ENCODE assay signal across 7 cellular contexts in the genomic region with DNA sequence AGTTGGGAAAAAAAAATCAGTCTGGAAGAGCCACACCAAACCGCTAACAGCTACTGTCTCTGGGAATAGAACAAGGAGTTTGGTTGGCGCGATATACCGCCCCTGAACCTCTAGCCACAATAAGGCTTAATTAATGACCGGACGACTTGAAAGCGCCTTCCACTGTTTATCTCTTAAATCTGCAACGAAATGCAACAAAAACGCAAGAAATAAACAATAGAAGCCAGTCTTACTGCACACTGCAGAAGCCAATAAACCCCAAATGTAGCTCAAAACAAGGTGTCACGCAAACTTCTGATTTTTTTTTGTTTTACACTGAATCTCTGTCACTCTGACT. TPM values are rescaled to one million over a fixed set of nuclear protein-coding genes. Genes with fewer than 3 reads are reported as not detected.
A peak's percentile ranks its signal among the peaks of the same experiment; 100 is the strongest.
DNase-seq lines count a peak whose midpoint lies in the region; ATAC-seq, FAIRE-seq and TF ChIP-seq lines count a peak whose summit lies in the region.

No MANE protein-coding gene starts in this region.

- ATAC-seq in psoas muscle (peak in 2 of 4 donors; percentile 13 to 21), HG03521 (IDR thresholded peaks at IDR 0.05; ENCODE audit: unreplicated experiment) (no peak), GM19324 (IDR thresholded peaks at IDR 0.05; ENCODE audit: low FRiP score, unreplicated experiment) (no peak)

- H3K4me1 ChIP-seq in SK-N-SH (ENCODE audit: control insufficient read depth in 1 of 2, insufficient read depth in 2 of 2, low read depth in 1 of 2, low read length in 1 of 2), result peaks cover 5 to 7% of the 10 kb centered on the region in 2 experiments; a peak in 1 of 4 replicates
- H3K4me1 ChIP-seq in psoas muscle, result no peaks in the 10 kb centered on the region

- no peaks in the 10 kb centered on the region for H4K20me1 ChIP-seq in SK-N-SH (ENCODE audit: insufficient read depth)

- WGBS in SK-N-SH (ENCODE audit: low lambda C conversion rate), result 21% methylated on average over 10 of the region's 10 CpGs
- WGBS in psoas muscle, 3 donors, result 2 to 3% (median 2%) methylated on average over 10 of the region's 10 CpGs

- POLR2A ChIA-PET in SK-N-SH (lab: Yijun Ruan, JAX), result interaction anchor here (0.6 to 3.2 kb wide), 10 partner anchors 9 to 1415 kb away, joined by 3 to 15 read pairs (median 4); partner anchors contain the start of genes BTBD19, DYNLT4, HECTD3 and PLK3

- TF ChIP-seq CTCF in SK-N-SH (IDR thresholded peaks at IDR 0.05), result no peak
- no peak for TF ChIP-seq CTCF in fibroblast of the aortic adventitia (IDR thresholded peaks at IDR 0.05; ENCODE audit: insufficient read depth, low read length)
- no peak for TF ChIP-seq CTCF in psoas muscle (IDR thresholded peaks at IDR 0.05)

- no peak for TF ChIP-seq RAD21 in SK-N-SH (IDR thresholded peaks at IDR 0.05; ENCODE audit: low read length)

- no peak for TF ChIP-seq EP300 in SK-N-SH (IDR thresholded peaks at IDR 0.05; ENCODE audit: borderline replicate concordance in 1 of 2, low read depth in 1 of 2, low read length in 1 of 2)

- H3K36me3 ChIP-seq in SK-N-SH (replicated peaks in 1 of 2; ENCODE audit: control insufficient read depth in 1 of 2, insufficient read depth in 2 of 2, low read length in 1 of 2), result peaks cover 8 to 25% of the 10 kb centered on the region in 2 experiments
- no peaks in the 10 kb centered on the region for H3K36me3 ChIP-seq in psoas muscle (ENCODE audit: insufficient read depth in 1 of 2, low read depth in 1 of 2)

- CTCF ChIA-PET in SK-N-SH (lab: Yijun Ruan, JAX), result interaction anchor here (0.6 to 2.3 kb wide), 4 partner anchors 17 to 101 kb away, joined by 3 to 7 read pairs (median 4); no protein-coding TSS in a partner anchor

- intact Hi-C loops in psoas muscle (cut with DNase I), result no loop called here

- no peaks in the 10 kb centered on the region for H3K9me2 ChIP-seq in SK-N-SH

- H3F3A ChIP-seq in SK-N-SH (replicated peaks; ENCODE audit: insufficient read depth), result peaks cover 64% of the 10 kb centered on the region

- peak overlapping the region; percentile 76 to 95 for H3K27ac ChIP-seq in SK-N-SH (ENCODE audit: low read depth in 2 of 2, low read length in 1 of 2)
- peak overlapping the region; percentile 96 for H3K27ac ChIP-seq in psoas muscle

- peak; percentile 81 for DNase-seq in H4 (ENCODE audit: low spot score)
- DNase-seq in SK-N-SH, result no peak
- no peak for DNase-seq in fibroblast of the aortic adventitia (ENCODE audit: low read depth)
- peak in 1 of 2 donors; percentile 26 for DNase-seq in psoas muscle
- no peak for DNase-seq in RCC 7860 (ENCODE audit: low spot score)

- H3K9me3 ChIP-seq in SK-N-SH (no peaks in the 10 kb centered on the region), psoas muscle (no peaks in the 10 kb centered on the region)

- H3K4me2 ChIP-seq in SK-N-SH, result peak overlapping the region; percentile 45

- H3K79me2 ChIP-seq in SK-N-SH (ENCODE audit: insufficient read depth), result no peaks in the 10 kb centered on the region

- peak overlapping the region; percentile 69 for H3K9ac ChIP-seq in SK-N-SH

- H3K4me3 ChIP-seq in SK-N-SH (ENCODE audit: low read depth in 2 of 2, low read length in 1 of 2) (peak overlapping the region; percentile 21 to 45), fibroblast of the aortic adventitia (ENCODE audit: low read depth, low read length) (peak overlapping the region; percentile 34), psoas muscle (peak overlapping the region; percentile 77)

- H3K27me3 ChIP-seq in SK-N-SH (ENCODE audit: insufficient read depth) (no peaks in the 10 kb centered on the region), psoas muscle (ENCODE audit: insufficient read depth in 3 of 3, low read length in 2 of 3) (no peaks in the 10 kb centered on the region)

- no peak for FAIRE-seq in RCC 7860 (lab: Jason Lieb, UNC)

- no peak overlapping the region for H2AFZ ChIP-seq in SK-N-SH (ENCODE audit: low read depth)

TF ChIP-seq in SK-N-SH, 30 proteins besides CTCF, POLR2A, EP300 and RAD21:
- TF ChIP-seq JUND (IDR thresholded peaks at IDR 0.05) (no peak), SIN3A (IDR thresholded peaks at IDR 0.05; ENCODE audit: borderline replicate concordance, low read depth, low read length) (no peak), FOXM1 (IDR thresholded peaks at IDR 0.05; ENCODE audit: low read depth) (no peak), MAX (IDR thresholded peaks at IDR 0.05; ENCODE audit: low read depth) (no peak), CHD2 (IDR thresholded peaks at IDR 0.05; ENCODE audit: low read length, partially characterized antibody) (no peak), ELF1 (IDR thresholded peaks at IDR 0.05) (no peak)
- TF ChIP-seq, protein P1, sequence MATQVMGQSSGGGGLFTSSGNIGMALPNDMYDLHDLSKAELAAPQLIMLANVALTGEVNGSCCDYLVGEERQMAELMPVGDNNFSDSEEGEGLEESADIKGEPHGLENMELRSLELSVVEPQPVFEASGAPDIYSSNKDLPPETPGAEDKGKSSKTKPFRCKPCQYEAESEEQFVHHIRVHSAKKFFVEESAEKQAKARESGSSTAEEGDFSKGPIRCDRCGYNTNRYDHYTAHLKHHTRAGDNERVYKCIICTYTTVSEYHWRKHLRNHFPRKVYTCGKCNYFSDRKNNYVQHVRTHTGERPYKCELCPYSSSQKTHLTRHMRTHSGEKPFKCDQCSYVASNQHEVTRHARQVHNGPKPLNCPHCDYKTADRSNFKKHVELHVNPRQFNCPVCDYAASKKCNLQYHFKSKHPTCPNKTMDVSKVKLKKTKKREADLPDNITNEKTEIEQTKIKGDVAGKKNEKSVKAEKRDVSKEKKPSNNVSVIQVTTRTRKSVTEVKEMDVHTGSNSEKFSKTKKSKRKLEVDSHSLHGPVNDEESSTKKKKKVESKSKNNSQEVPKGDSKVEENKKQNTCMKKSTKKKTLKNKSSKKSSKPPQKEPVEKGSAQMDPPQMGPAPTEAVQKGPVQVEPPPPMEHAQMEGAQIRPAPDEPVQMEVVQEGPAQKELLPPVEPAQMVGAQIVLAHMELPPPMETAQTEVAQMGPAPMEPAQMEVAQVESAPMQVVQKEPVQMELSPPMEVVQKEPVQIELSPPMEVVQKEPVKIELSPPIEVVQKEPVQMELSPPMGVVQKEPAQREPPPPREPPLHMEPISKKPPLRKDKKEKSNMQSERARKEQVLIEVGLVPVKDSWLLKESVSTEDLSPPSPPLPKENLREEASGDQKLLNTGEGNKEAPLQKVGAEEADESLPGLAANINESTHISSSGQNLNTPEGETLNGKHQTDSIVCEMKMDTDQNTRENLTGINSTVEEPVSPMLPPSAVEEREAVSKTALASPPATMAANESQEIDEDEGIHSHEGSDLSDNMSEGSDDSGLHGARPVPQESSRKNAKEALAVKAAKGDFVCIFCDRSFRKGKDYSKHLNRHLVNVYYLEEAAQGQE (IDR thresholded peaks at IDR 0.05; ENCODE audit: low read depth, low read length), result no peak

RNA-seq across cellular contexts. Expression of gene BTBD19, which starts 10.9 kb away (rescaled TPM):
- total RNA-seq in H4 (2014; rRNA removed; shearing (Covaris generic)), result 2.5 and 2.6 TPM in 2 replicates
- polyA plus RNA-seq in SK-N-SH (2012; rRNA removed), result 36.9 and 37.9 TPM in 2 replicates
- 7.5 and 10.1 TPM in 2 replicates for polyA plus RNA-seq in SK-N-SH (2012; cell fraction: cytosol; rRNA removed)
- 265 and 277 TPM in 2 replicates for polyA plus RNA-seq in SK-N-SH (2012; cell fraction: nucleus; rRNA removed)
- 5.2 and 5.4 TPM in 2 replicates for total RNA-seq in fibroblast of the aortic adventitia (ENCODE audit: low replicate concordance)
- 1 to 10 TPM in 3 of 4 donors, under 1 TPM in 1; 0.76 to 1.8 (median 1.3) TPM for total RNA-seq in psoas muscle
- 1 to 10 TPM in 2 of 3 donors, under 1 TPM in 1; 0.35 to 1.4 (median 1.2) TPM for polyA plus RNA-seq in psoas muscle

RNA-seq across cellular contexts. Expression of gene DYNLT4, which starts 12.1 kb away (rescaled TPM):
- total RNA-seq in H4 (2014; rRNA removed; shearing (Covaris generic)), result 0.12 TPM in 1 of 2 replicates, not detected in the other
- polyA plus RNA-seq in SK-N-SH (2012; rRNA removed), result 0.37 and 0.61 TPM in 2 replicates
- polyA plus RNA-seq in SK-N-SH (2012; cell fraction: cytosol; rRNA removed), result 0.15 and 0.29 TPM in 2 replicates
- 1.4 and 3.2 TPM in 2 replicates for polyA plus RNA-seq in SK-N-SH (2012; cell fraction: nucleus; rRNA removed)
- 1.2 TPM in 1 of 2 replicates, not detected in the other for total RNA-seq in fibroblast of the aortic adventitia (ENCODE audit: low replicate concordance)
- under 1 TPM in 2 of 4 donors, not detected in 2; 0.32 to 0.59 TPM for total RNA-seq in psoas muscle
- polyA plus RNA-seq in psoas muscle, result under 1 TPM; 0.06 to 0.42 (median 0.11) TPM

RNA-seq across cellular contexts. Expression of gene PLK3, which starts 19.0 kb away (rescaled TPM):
- total RNA-seq in H4 (2014; rRNA removed; shearing (Covaris generic)), result 1.3 and 4.6 TPM in 2 replicates
- polyA plus RNA-seq in SK-N-SH (2012; rRNA removed), result 68.3 and 82.8 TPM in 2 replicates
- 26.5 and 37.1 TPM in 2 replicates for polyA plus RNA-seq in SK-N-SH (2012; cell fraction: cytosol; rRNA removed)
- 295 and 317 TPM in 2 replicates for polyA plus RNA-seq in SK-N-SH (2012; cell fraction: nucleus; rRNA removed)
- 28.8 and 36.1 TPM in 2 replicates for total RNA-seq in fibroblast of the aortic adventitia (ENCODE audit: low replicate concordance)
- total RNA-seq in psoas muscle, result 1 to 10 TPM; 3.7 to 7.1 (median 4.7) TPM
- polyA plus RNA-seq in psoas muscle, result 1 to 10 TPM; 3.0 to 8.3 (median 3.5) TPM

RNA-seq across cellular contexts. Expression of gene PTCH2, which starts 23.8 kb away (rescaled TPM):
- 0.10 TPM in 1 of 2 replicates, not detected in the other for total RNA-seq in H4 (2014; rRNA removed; shearing (Covaris generic))
- 1.0 and 1.2 TPM in 2 replicates for polyA plus RNA-seq in SK-N-SH (2012; rRNA removed)
- polyA plus RNA-seq in SK-N-SH (2012; cell fraction: cytosol; rRNA removed), result 0.36 and 0.52 TPM in 2 replicates
- 6.3 and 9.0 TPM in 2 replicates for polyA plus RNA-seq in SK-N-SH (2012; cell fraction: nucleus; rRNA removed)
- 0.36 and 0.57 TPM in 2 replicates for total RNA-seq in fibroblast of the aortic adventitia (ENCODE audit: low replicate concordance)
- total RNA-seq in psoas muscle, result 1 to 10 TPM in 1 of 4 donors, under 1 TPM in 3; 0.12 to 1.0 (median 0.36) TPM
- polyA plus RNA-seq in psoas muscle, result under 1 TPM; 0.31 to 0.55 (median 0.35) TPM

RNA-seq across cellular contexts. Expression of gene BEST4, which starts 31.3 kb away (rescaled TPM):
- not detected in 2 replicates for total RNA-seq in H4 (2014; rRNA removed; shearing (Covaris generic))
- polyA plus RNA-seq in SK-N-SH (2012; rRNA removed) (0.08 and 0.12 TPM in 2 replicates), psoas muscle (under 1 TPM in 1 of 3 donors, not detected in 2; 0.08 TPM)
- 0.01 and 0.06 TPM in 2 replicates for polyA plus RNA-seq in SK-N-SH (2012; cell fraction: cytosol; rRNA removed)
- polyA plus RNA-seq in SK-N-SH (2012; cell fraction: nucleus; rRNA removed), result 0.89 and 1.4 TPM in 2 replicates
- total RNA-seq in fibroblast of the aortic adventitia (ENCODE audit: low replicate concordance) (0.09 TPM in 1 of 2 replicates, not detected in the other), psoas muscle (not detected)
